ENCODE assay signal across 16 cellular contexts in the genomic region with DNA sequence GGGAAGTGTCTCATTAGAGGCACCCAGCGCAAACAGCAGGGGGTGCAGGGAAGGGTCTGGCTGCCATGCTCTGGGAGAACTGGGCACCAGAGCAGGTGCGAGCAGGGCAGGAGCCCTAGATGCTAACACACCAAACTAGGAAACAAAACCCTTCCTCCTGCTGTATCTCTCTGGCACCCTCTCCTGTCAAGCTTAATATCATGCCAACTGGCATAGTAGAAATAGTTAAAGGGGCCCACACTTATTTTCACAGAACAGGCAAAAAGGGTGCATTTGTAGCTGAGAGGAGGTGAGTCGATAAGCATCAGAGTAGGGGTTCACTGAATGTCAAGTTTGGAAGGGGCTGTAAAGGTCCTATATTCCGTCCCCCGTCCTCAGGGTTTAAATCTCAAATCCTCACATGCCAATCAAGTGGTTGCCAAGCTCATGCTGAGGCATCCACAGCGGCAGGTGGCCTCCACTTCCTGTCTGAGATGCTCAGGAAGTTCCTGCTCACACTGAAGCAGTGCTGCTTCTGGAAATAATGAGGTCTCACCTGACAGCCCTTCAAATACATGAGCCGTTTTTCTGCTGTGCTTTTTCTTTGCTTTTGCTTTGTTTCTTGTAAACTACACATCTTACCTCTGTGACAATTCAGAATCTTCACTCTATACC. TPM values are rescaled to one million over a fixed set of nuclear protein-coding genes. Genes with fewer than 3 reads are reported as not detected.
DNase-seq lines count a peak whose midpoint lies in the region; ATAC-seq and TF ChIP-seq lines count a peak whose summit lies in the region.
"Had no signal": no experiment of that assay in that cellular context is flagged by ENCODE, and none has a peak within 500 bp of the region (broad histone marks: within the 10 kb centered on the region; RNA-seq: fewer than 3 reads in every experiment).

No MANE protein-coding gene starts in this region.

- no peaks in the 10 kb centered on the region for H3K9me2 ChIP-seq in DOHH2 (replicated peaks; ENCODE audit: control insufficient read depth, low read length)

- no peaks in the 10 kb centered on the region for H4K20me1 ChIP-seq in DOHH2 (ENCODE audit: control insufficient read depth, insufficient read depth, low read depth, low read length)

- POLR2A ChIA-PET in CD4-positive, alpha-beta T cell (lab: Charles Lee) = interaction anchor here (0.9 to 2.7 kb wide), 5 partner anchors 9 to 42 kb away, joined by 3 to 15 read pairs (median 7); a partner anchor contains a TSS

- CTCF ChIA-PET in CD4-positive, alpha-beta T cell (lab: Charles Lee) = interaction anchor here (0.5 to 1.3 kb wide), 2 partner anchors 15 to 17 kb away, joined by 3 to 4 read pairs; a partner anchor contains a TSS

- H3K4me2 ChIP-seq in DOHH2 (ENCODE audit: low read length) = peak overlapping the region; percentile 73

- H3K27me3 Mint-ChIP-seq in CD4-positive, alpha-beta T cell = no peaks in the 10 kb centered on the region
- H3K27me3 Mint-ChIP-seq: dendritic cell treated with granulocyte-macrophage colony-stimulating factor and Interleukin-4, amounts not matched to agents 40 ng/mL and 50 ng/mL, for 4 days had no signal

- peak overlapping the region; percentile 50 for H3K27ac Mint-ChIP-seq in CD4-positive, alpha-beta T cell
- H3K27ac Mint-ChIP-seq: dendritic cell treated with granulocyte-macrophage colony-stimulating factor and Interleukin-4, amounts not matched to agents 40 ng/mL and 50 ng/mL, for 4 days; nephron had no signal

- H3K4me3 ChIP-seq in DOHH2 (ENCODE audit: low read length) = peak overlapping the region; percentile 50
- H3K4me3 ChIP-seq: HAP-1 had no signal

- no peaks in the 10 kb centered on the region for H3K9me3 Mint-ChIP-seq in CD4-positive, alpha-beta T cell

- H3K27me3 ChIP-seq in CD4-positive, alpha-beta T cell (ENCODE audit: control insufficient read depth, insufficient read depth, low read length) = no peaks in the 10 kb centered on the region
- no peaks in the 10 kb centered on the region for H3K27me3 ChIP-seq in DOHH2 (ENCODE audit: control insufficient read depth, low read length)
- peaks cover 5% of the 10 kb centered on the region for H3K27me3 ChIP-seq in foreskin keratinocyte

- H3K9me3 ChIP-seq in CD4-positive, alpha-beta T cell (ENCODE audit: control insufficient read depth, low read length) = peaks cover 11% of the 10 kb centered on the region
- H3K9me3 ChIP-seq in DOHH2 (ENCODE audit: control insufficient read depth, insufficient read depth, low read length) = 0 out of 2 replicates have a peak, but pooled peaks cover 5% of the 10 kb centered on the region
- H3K9me3 ChIP-seq: HAP-1 had no signal

- H3K36me3 Mint-ChIP-seq in CD4-positive, alpha-beta T cell (ENCODE audit: low read depth) = peaks cover 25% of the 10 kb centered on the region

- H3K27ac ChIP-seq in CD4-positive, alpha-beta T cell (ENCODE audit: low read depth, low read length) = no peak overlapping the region
- H3K27ac ChIP-seq in DOHH2 (ENCODE audit: low read depth, low read length) (peak overlapping the region; percentile 70), foreskin keratinocyte (no peak overlapping the region)

- no peak overlapping the region for H3K4me3 Mint-ChIP-seq in CD4-positive, alpha-beta T cell
- H3K4me3 Mint-ChIP-seq: dendritic cell treated with granulocyte-macrophage colony-stimulating factor and Interleukin-4, amounts not matched to agents 40 ng/mL and 50 ng/mL, for 4 days; nephron had no signal

- peaks cover 87% of the 10 kb centered on the region for H3K4me1 Mint-ChIP-seq in CD4-positive, alpha-beta T cell (ENCODE audit: low read depth)

- DNase-seq in CD4-positive, alpha-beta T cell = peak in 5 of 10 experiments; percentile 15 to 31 (median 18)
- DNase-seq in activated CD4-positive, alpha-beta T cell treated with anti-CD3 and anti-CD28 coated beads, Interleukin-2, amount 50 U/mL, for 1 hour = peak; percentile 26
- DNase-seq in foreskin keratinocyte (no peak), ACHN (no peak), NCI-H526 (lab: John Stamatoyannopoulos, UW) (no peak)
- DNase-seq: activated T-cell treated with anti-CD3 and anti-CD28 coated beads, Interleukin-2, amount 50 U/mL, for 48 hours; glutamatergic neuron; NCI-H2029; NCI-H774; SW 1271 had no signal

- intact Hi-C loops in CD4-positive, alpha-beta T cell (cut with DNase I, micrococcal nuclease) = no loop called here

- no peaks in the 10 kb centered on the region for H3K79me2 ChIP-seq in DOHH2 (ENCODE audit: control insufficient read depth, low read length)

- TF ChIP-seq CTCF in CD4-positive, alpha-beta T cell (IDR thresholded peaks at IDR 0.05) = no peak
- TF ChIP-seq CTCF in DOHH2 (IDR thresholded peaks at IDR 0.05; ENCODE audit: low read depth, low read length, poor library complexity, severe bottlenecking) (peak; percentile 24), foreskin keratinocyte (conservative IDR thresholded peaks at IDR 0.05) (peak; percentile 7)

- H3F3A ChIP-seq in DOHH2 (ENCODE audit: control insufficient read depth, insufficient read depth) = peaks cover 5% of the 10 kb centered on the region

- in situ Hi-C loops in ACHN (cut with HindIII; ENCODE audit: low pct_ligation_motif_present, low pct_unique_long_range_greater_than_20kb, low sequenced_read_pairs) = no loop called here

- peak; percentile 82 for ATAC-seq in CD4-positive, alpha-beta T cell (ENCODE audit: poor library complexity)
- ATAC-seq in foreskin keratinocyte (no peak), HG03196 (IDR thresholded peaks at IDR 0.05; ENCODE audit: unreplicated experiment) (no peak)
- ATAC-seq: esophagus mucosa had no signal

- no peaks in the 10 kb centered on the region for H3K36me3 ChIP-seq in DOHH2 (ENCODE audit: control insufficient read depth, low read length)
- H3K36me3 ChIP-seq: HAP-1 had no signal

- peaks cover 91% of the 10 kb centered on the region for H3K4me1 ChIP-seq in DOHH2 (ENCODE audit: control insufficient read depth, low read length)
- H3K4me1 ChIP-seq in foreskin keratinocyte = no peaks in the 10 kb centered on the region

RNA-seq across cellular contexts. Expression of a gene that starts 14.9 kb away (rescaled TPM):
- under 1 TPM; 0.61 to 0.74 TPM for total RNA-seq in CD4-positive, alpha-beta T cell
- 1.8 and 2.8 TPM in 2 replicates for total RNA-seq in foreskin keratinocyte
- polyA plus RNA-seq in foreskin keratinocyte = 1.3 and 1.6 TPM in 2 replicates
